15 cellular contexts compared by ENCODE assay signal in genomic region chr3:9214185-9214584, GRCh38.
"Had no signal": no experiment of that assay in that cellular context is flagged by ENCODE, and none has a peak within 500 bp of the region (broad histone marks: within the 10 kb centered on the region; RNA-seq: fewer than 3 reads in every experiment).

No MANE protein-coding gene starts in this region.

- H3K4me3 Mint-ChIP-seq: naive thymus-derived CD4-positive, alpha-beta T cell had no signal

- H3K27ac Mint-ChIP-seq: naive thymus-derived CD4-positive, alpha-beta T cell; progenitor cell of endocrine pancreas had no signal

- H3K4me3 ChIP-seq: lower lobe of right lung, SK-N-MC, smooth muscle cell, transverse colon had no signal

- H3K27me3 Mint-ChIP-seq: progenitor cell of endocrine pancreas had no signal

- H3K9me3 Mint-ChIP-seq: naive thymus-derived CD4-positive, alpha-beta T cell had no signal

- DNase-seq: activated CD4-positive, alpha-beta T cell treated with anti-CD3 and anti-CD28 coated beads, Interleukin-2, amount 50 U/mL, for 4 hours; activated CD4-positive, CD25-positive, alpha-beta regulatory T cell treated with anti-CD3 and anti-CD28 coated beads, Interleukin-2, amount 50 U/mL, for 72 hours; activated naive CD4-positive, alpha-beta T cell treated with Interleukin-2 at 50 U/mL for 16 hours; activated T-cell treated with anti-CD3 and anti-CD28 coated beads for 4 hours; anterior cingulate cortex; hypothalamus; left cardiac atrium; lower lobe of right lung; naive thymus-derived CD4-positive, alpha-beta T cell; stimulated activated naive CD8-positive, alpha-beta T cell treated with anti-CD3 and anti-CD28 coated beads, Interleukin-15, Interleukin-2, amounts not matched to agents 100 U/mL and 50 U/mL, for 24 hours; T-helper 1 cell; transverse colon had no signal

- H3K4me1 ChIP-seq: lower lobe of right lung, transverse colon had no signal

- ATAC-seq: lower lobe of right lung; naive thymus-derived CD4-positive, alpha-beta T cell; stimulated activated naive CD8-positive, alpha-beta T cell treated with anti-CD3 and anti-CD28 coated beads, Interleukin-15, Interleukin-2, amounts not matched to agents 100 U/mL and 50 U/mL, for 24 hours had no signal

- H3K36me3 ChIP-seq: lower lobe of right lung, transverse colon had no signal

- H3K27me3 ChIP-seq: transverse colon had no signal

- H3K9me3 ChIP-seq: lower lobe of right lung, transverse colon had no signal

- H3K27ac ChIP-seq: lower lobe of right lung, SK-N-MC, transverse colon had no signal
